ENCODE assay signal across 9 cellular contexts in genomic region chr6:78808933-78809332, GRCh38.
"Had no signal": no experiment of that assay in that cellular context is flagged by ENCODE, and none has a peak within 500 bp of the region (broad histone marks: within the 10 kb centered on the region; RNA-seq: fewer than 3 reads in every experiment).

No MANE protein-coding gene starts in this region.

- H2AFZ ChIP-seq: GM23248 had no signal

- H3K9ac ChIP-seq: GM23248 had no signal

- H3K9me3 Mint-ChIP-seq: H9 had no signal

- H3K4me1 Mint-ChIP-seq: IgD-negative memory B cell had no signal

- H3K4me3 Mint-ChIP-seq: H9 had no signal

- H3K27ac ChIP-seq: GM23248, HL-60 had no signal

- DNase-seq: GM23248, GOT3, H9, HCEC 1CT, KBM-7 had no signal

- ATAC-seq: HepG2 had no signal

- FAIRE-seq: H54, HepG2 had no signal

- H3K4me3 ChIP-seq: GM23248 had no signal

- H3K27ac Mint-ChIP-seq: H9, IgD-negative memory B cell had no signal
